ENCODE assay signal across 10 cellular contexts in genomic region chr9:109793196-109793595, GRCh38. TPM values are rescaled to one million over a fixed set of nuclear protein-coding genes. Genes with fewer than 3 reads are reported as not detected.
DNase-seq lines count a peak whose midpoint lies in the region; ATAC-seq, FAIRE-seq and TF ChIP-seq lines count a peak whose summit lies in the region.
"Had no signal": no experiment of that assay in that cellular context is flagged by ENCODE, and none has a peak within 500 bp of the region (broad histone marks: within the 10 kb centered on the region; RNA-seq: fewer than 3 reads in every experiment).

No MANE protein-coding gene starts in this region.

- H3K4me3 ChIP-seq in astrocyte (ENCODE audit: insufficient read depth, low read depth, low read length) = no peak overlapping the region
- no peak overlapping the region for H3K4me3 ChIP-seq in transverse colon
- H3K4me3 ChIP-seq in tibial nerve = no peak overlapping the region

- FAIRE-seq in astrocyte (lab: Jason Lieb, UNC) = peak; percentile 97

- intact Hi-C loops in transverse colon (cut with DNase I; ENCODE audit: low total_unique reads) = no loop called here
- intact Hi-C loops in activated CD4-positive, alpha-beta T cell treated with anti-CD3 and anti-CD28 coated beads, Interleukin-2, amount 10 ng/mL, durations not matched to agents 24 days and 14 days (cut with micrococcal nuclease) = no loop called here

- no peak for TF ChIP-seq CTCF in HFFc6 (IDR thresholded peaks at IDR 0.05)
- TF ChIP-seq CTCF in astrocyte (IDR thresholded peaks at IDR 0.05; ENCODE audit: insufficient read depth, low read depth, low read length) = no peak
- TF ChIP-seq CTCF in transverse colon (IDR thresholded peaks at IDR 0.05) = no peak
- TF ChIP-seq CTCF in tibial nerve (IDR thresholded peaks at IDR 0.05) = no peak

- H3K36me3 Mint-ChIP-seq in HFFc6 (ENCODE audit: low read depth) (no peaks in the 10 kb centered on the region), astrocyte (ENCODE audit: low read depth, unreplicated experiment) (no peaks in the 10 kb centered on the region)
- H3K36me3 Mint-ChIP-seq in activated CD4-positive, alpha-beta T cell treated with anti-CD3 and anti-CD28 coated beads, Interleukin-2, amount 10 ng/mL, durations not matched to agents 24 days and 14 days (ENCODE audit: low read depth) = no peaks in the 10 kb centered on the region

- H3K27me3 Mint-ChIP-seq in HFFc6 (ENCODE audit: insufficient read depth) (no peaks in the 10 kb centered on the region), astrocyte (ENCODE audit: low read depth, unreplicated experiment) (no peaks in the 10 kb centered on the region)
- H3K27me3 Mint-ChIP-seq in activated CD4-positive, alpha-beta T cell treated with anti-CD3 and anti-CD28 coated beads, Interleukin-2, amount 10 ng/mL, durations not matched to agents 24 days and 14 days = peaks cover 16% of the 10 kb centered on the region

- H3K4me3 Mint-ChIP-seq in HFFc6 (peak overlapping the region; percentile 70), astrocyte (ENCODE audit: unreplicated experiment) (no peak overlapping the region)
- H3K4me3 Mint-ChIP-seq in activated CD4-positive, alpha-beta T cell treated with anti-CD3 and anti-CD28 coated beads, Interleukin-2, amount 10 ng/mL, durations not matched to agents 24 days and 14 days = no peak overlapping the region

- peak overlapping the region; percentile 70 for H3K27ac ChIP-seq in astrocyte (ENCODE audit: low read depth, low read length)
- peak overlapping the region in 3 of 4 donors; percentile 39 to 67 (median 45) for H3K27ac ChIP-seq in transverse colon
- peak overlapping the region in 1 of 4 donors; percentile 68 for H3K27ac ChIP-seq in tibial nerve

- H3K27me3 ChIP-seq in astrocyte (ENCODE audit: insufficient read depth, low read length) (no peaks in the 10 kb centered on the region), transverse colon (no peaks in the 10 kb centered on the region), tibial nerve (no peaks in the 10 kb centered on the region)

- TF ChIP-seq EP300 in transverse colon (IDR thresholded peaks at IDR 0.05; ENCODE audit: low read depth) (no peak), tibial nerve (IDR thresholded peaks at IDR 0.05) (no peak)

- peak overlapping the region; percentile 83 for H3K27ac Mint-ChIP-seq in HFFc6
- H3K27ac Mint-ChIP-seq in astrocyte (ENCODE audit: unreplicated experiment) = peak overlapping the region; percentile 19
- no peak overlapping the region for H3K27ac Mint-ChIP-seq in activated CD4-positive, alpha-beta T cell treated with anti-CD3 and anti-CD28 coated beads, Interleukin-2, amount 10 ng/mL, durations not matched to agents 24 days and 14 days

- ATAC-seq in GM18498 (IDR thresholded peaks at IDR 0.05; ENCODE audit: unreplicated experiment) (no peak), HG03571 (IDR thresholded peaks at IDR 0.05; ENCODE audit: unreplicated experiment) (no peak)

- H3K79me2 ChIP-seq in astrocyte (ENCODE audit: insufficient read depth, low read length) = peaks cover 91% of the 10 kb centered on the region

- in situ Hi-C loops in transverse colon (cut with MboI; ENCODE audit: low pct_ligation_motif_present in 1 of 4, low pct_unique_long_range_greater_than_20kb in 1 of 4, low sequenced_read_pairs in 3 of 4) = no loop called here

- no peaks in the 10 kb centered on the region for H3K9me3 ChIP-seq in astrocyte (ENCODE audit: insufficient read depth, low read depth, low read length)
- H3K9me3 ChIP-seq in transverse colon = no peaks in the 10 kb centered on the region
- no peaks in the 10 kb centered on the region for H3K9me3 ChIP-seq in tibial nerve

- DNase-seq in HFFc6 = peak; percentile 93
- peak; percentile 95 for DNase-seq in astrocyte (ENCODE audit: low read depth)
- DNase-seq in kidney glomerular epithelial cell (lab: John Stamatoyannopoulos, UW) = peak; percentile 66
- no peak for DNase-seq in transverse colon
- DNase-seq in activated CD4-positive, alpha-beta T cell treated with anti-CD3 and anti-CD28 coated beads, Interleukin-2, amount 10 ng/mL, durations not matched to agents 24 days and 14 days = no peak
- DNase-seq in tibial nerve (ENCODE audit: low spot score in 2 of 2) = no peak
- DNase-seq: NCI-H2081; stimulated activated CD4-positive, alpha-beta T cell treated with anti-CD3 and anti-CD28 coated beads, Interleukin-4, amount 100 ng/mL, for 1 hour had no signal

- peaks cover 14% of the 10 kb centered on the region for H4K20me1 ChIP-seq in astrocyte (ENCODE audit: insufficient read depth, low read length)

- H2AFZ ChIP-seq in astrocyte (ENCODE audit: low read depth, low read length) = no peak overlapping the region

- H3K4me1 ChIP-seq in astrocyte (ENCODE audit: insufficient read depth, low read length) = peaks cover 26% of the 10 kb centered on the region
- H3K4me1 ChIP-seq in transverse colon = no peaks in the 10 kb centered on the region
- H3K4me1 ChIP-seq in tibial nerve = peaks cover 0 to 15% (median 5%) of the 10 kb centered on the region in 4 donors

- no peaks in the 10 kb centered on the region for H3K36me3 ChIP-seq in astrocyte (ENCODE audit: insufficient read depth, low read length)
- no peaks in the 10 kb centered on the region for H3K36me3 ChIP-seq in transverse colon
- H3K36me3 ChIP-seq in tibial nerve = no peaks in the 10 kb centered on the region

- H3K4me2 ChIP-seq in astrocyte (ENCODE audit: low read length) = peak overlapping the region; percentile 66

- peak overlapping the region; percentile 24 for H3K9ac ChIP-seq in astrocyte (ENCODE audit: low read length)

- H3K4me1 Mint-ChIP-seq in HFFc6 (ENCODE audit: low read depth) (peaks cover 61% of the 10 kb centered on the region), astrocyte (ENCODE audit: low read depth, unreplicated experiment) (peaks cover 58% of the 10 kb centered on the region)
- H3K4me1 Mint-ChIP-seq in activated CD4-positive, alpha-beta T cell treated with anti-CD3 and anti-CD28 coated beads, Interleukin-2, amount 10 ng/mL, durations not matched to agents 24 days and 14 days = no peaks in the 10 kb centered on the region

- H3K9me3 Mint-ChIP-seq in HFFc6 = no peaks in the 10 kb centered on the region
- H3K9me3 Mint-ChIP-seq in astrocyte (ENCODE audit: unreplicated experiment) = no peaks in the 10 kb centered on the region
- no peaks in the 10 kb centered on the region for H3K9me3 Mint-ChIP-seq in activated CD4-positive, alpha-beta T cell treated with anti-CD3 and anti-CD28 coated beads, Interleukin-2, amount 10 ng/mL, durations not matched to agents 24 days and 14 days

- no peak for TF ChIP-seq POLR2A in transverse colon (IDR thresholded peaks at IDR 0.05)
- TF ChIP-seq POLR2A in tibial nerve (IDR thresholded peaks at IDR 0.05) = no peak

RNA-seq across cellular contexts. Expression of gene PALM2AKAP2, which starts 13.2 kb away (rescaled TPM):
- total RNA-seq in HFFc6 (2021; fragmentation: NEBNext Ultra II Directional; extraction: Animal tissue kit (Norgen Biotek cat#: 25700)) = 10 to 100 TPM; 20.1 to 35.1 (median 22.7) TPM
- total RNA-seq in astrocyte (58.1 and 61.3 TPM in 2 replicates), transverse colon (under 1 TPM in 3 of 4 donors, not detected in 1; 0.37 to 0.64 (median 0.55) TPM), tibial nerve (1 to 10 TPM in 3 of 4 donors, under 1 TPM in 1; 0.78 to 9.0 (median 4.4) TPM)
- total RNA-seq in activated CD4-positive, alpha-beta T cell treated with anti-CD3 and anti-CD28 coated beads, Interleukin-2, amount 10 ng/mL, durations not matched to agents 24 days and 14 days = 0.71 and 2.0 TPM in 2 replicates

Comparison
In these comparisons a context has a peak if more than half of its experiments do, and no peak if none do; other contexts are left out.
1. DNase-seq: peak in HFFc6 (single experiment), astrocyte (single experiment) and kidney glomerular epithelial cell (single experiment); none in transverse colon (single experiment), activated CD4-positive, alpha-beta T cell treated with anti-CD3 and anti-CD28 coated beads, Interleukin-2, amount 10 ng/mL, durations not matched to agents 24 days and 14 days (single experiment) and tibial nerve (0 of 2).